ENCODE assay signal across 14 cellular contexts in genomic region chrX:7117587-7117986, GRCh38. TPM values are rescaled to one million over a fixed set of nuclear protein-coding genes. Genes with fewer than 3 reads are reported as not detected.
A peak's percentile ranks its signal among the peaks of the same experiment; 100 is the strongest.
DNase-seq lines count a peak whose midpoint lies in the region; ATAC-seq, FAIRE-seq and TF ChIP-seq lines count a peak whose summit lies in the region.
"Had no signal": no experiment of that assay in that cellular context is flagged by ENCODE, and none has a peak within 500 bp of the region (broad histone marks: within the 10 kb centered on the region; RNA-seq: fewer than 3 reads in every experiment).

No MANE protein-coding gene starts in this region.

- H3K27me3 Mint-ChIP-seq in Caco-2 (ENCODE audit: insufficient read depth, unreplicated experiment), result no peaks in the 10 kb centered on the region
- H3K27me3 Mint-ChIP-seq in activated T-cell treated with anti-CD3 and anti-CD28 coated beads, Interleukin-2, amount 50 U/mL, for 24 hours, result no peaks in the 10 kb centered on the region

- H3K27ac ChIP-seq in pancreas, result no peak overlapping the region
- H3K27ac ChIP-seq: A549, esophagus squamous epithelium had no signal

- H3K27ac Mint-ChIP-seq in Caco-2 (ENCODE audit: unreplicated experiment), result peak overlapping the region; percentile 67
- no peak overlapping the region for H3K27ac Mint-ChIP-seq in activated T-cell treated with anti-CD3 and anti-CD28 coated beads, Interleukin-2, amount 50 U/mL, for 24 hours

- no peak overlapping the region for H3K4me3 Mint-ChIP-seq in Caco-2 (ENCODE audit: unreplicated experiment)
- H3K4me3 Mint-ChIP-seq in activated T-cell treated with anti-CD3 and anti-CD28 coated beads, Interleukin-2, amount 50 U/mL, for 24 hours, result no peak overlapping the region

- WGBS in pancreas, 2 donors, result 94 to 98% methylated on average over 3 of the region's 3 CpGs

- H3K36me3 ChIP-seq in Caco-2 (ENCODE audit: control insufficient read depth, insufficient read depth, low read length) (no peaks in the 10 kb centered on the region), pancreas (no peaks in the 10 kb centered on the region)
- H3K36me3 ChIP-seq: esophagus squamous epithelium had no signal

- no peaks in the 10 kb centered on the region for H3K9me3 Mint-ChIP-seq in Caco-2 (ENCODE audit: unreplicated experiment)
- H3K9me3 Mint-ChIP-seq in activated T-cell treated with anti-CD3 and anti-CD28 coated beads, Interleukin-2, amount 50 U/mL, for 24 hours, result no peaks in the 10 kb centered on the region

- ATAC-seq in GM19351 (IDR thresholded peaks at IDR 0.05; ENCODE audit: unreplicated experiment), result peak; percentile 50
- peak; percentile 45 for ATAC-seq in HG02852 (IDR thresholded peaks at IDR 0.05; ENCODE audit: unreplicated experiment)
- no peak for ATAC-seq in pancreas
- ATAC-seq: A549 had no signal

- no peak for TF ChIP-seq CTCF in Caco-2 (IDR thresholded peaks at IDR 0.05; ENCODE audit: insufficient read depth in 1 of 2, low read depth in 1 of 2, low read length in 1 of 2, severe bottlenecking in 1 of 2, unreplicated experiment in 1 of 2)
- TF ChIP-seq CTCF in pancreas (IDR thresholded peaks at IDR 0.05), result no peak

- CTCF ChIA-PET in Caco-2 (lab: Charles Lee), result no interaction called here

- intact Hi-C loops in Caco-2 (cut with micrococcal nuclease; ENCODE audit: unreplicated experiment), result no loop called here
- intact Hi-C loops in pancreas (cut with DNase I), result no loop called here

- BruUV-seq in Caco-2 (replicated peaks; lab: Mats Ljungman, UMichigan), result no TSS peak

- H3K4me3 ChIP-seq in Caco-2 (ENCODE audit: low read depth, low read length) (no peak overlapping the region), pancreas (no peak overlapping the region)
- H3K4me3 ChIP-seq: A549, esophagus squamous epithelium had no signal

- H3K9me3 ChIP-seq in Caco-2 (no peaks in the 10 kb centered on the region), pancreas (no peaks in the 10 kb centered on the region)
- H3K9me3 ChIP-seq: A549, esophagus squamous epithelium had no signal

- H3K4me1 ChIP-seq in Caco-2 (peaks cover 27% of the 10 kb centered on the region), pancreas (peaks cover 20 to 30% (median 22%) of the 10 kb centered on the region in 3 donors)

- POLR2A ChIA-PET in Caco-2 (lab: Charles Lee), result no interaction called here

- DNase-seq in Caco-2 (no peak), NCI-H69 (lab: John Stamatoyannopoulos, UW) (peak; percentile 2), HPDE6-E6E7 (ENCODE audit: extremely low spot score) (no peak), pancreas (no peak), midbrain (lab: John Stamatoyannopoulos, UW) (no peak)
- no peak for DNase-seq in activated T-cell treated with anti-CD3 and anti-CD28 coated beads, Interleukin-2, amount 50 U/mL, for 24 hours
- DNase-seq: esophagus squamous epithelium, mesenchymal stem cell, NCI-H1105, NCI-H524 had no signal

- H3K27me3 ChIP-seq in Caco-2 (replicated peaks; ENCODE audit: control insufficient read depth, insufficient read depth, low read length) (no peaks in the 10 kb centered on the region), pancreas (no peaks in the 10 kb centered on the region)
- H3K27me3 ChIP-seq: esophagus squamous epithelium had no signal

- H3K4me1 Mint-ChIP-seq in Caco-2 (ENCODE audit: low read depth, unreplicated experiment), result peaks cover 12% of the 10 kb centered on the region
- H3K4me1 Mint-ChIP-seq in activated T-cell treated with anti-CD3 and anti-CD28 coated beads, Interleukin-2, amount 50 U/mL, for 24 hours (ENCODE audit: low read depth), result peaks cover 50% of the 10 kb centered on the region

- no peak for FAIRE-seq in pancreas (lab: Jason Lieb, UNC)
- FAIRE-seq: H54 had no signal

- peaks cover 10% of the 10 kb centered on the region for H3K36me3 Mint-ChIP-seq in Caco-2 (ENCODE audit: insufficient read depth, unreplicated experiment)
- peaks cover 61% of the 10 kb centered on the region for H3K36me3 Mint-ChIP-seq in activated T-cell treated with anti-CD3 and anti-CD28 coated beads, Interleukin-2, amount 50 U/mL, for 24 hours (ENCODE audit: low read depth)

RNA-seq across cellular contexts. Expression of gene STS, which starts 29.9 kb away (rescaled TPM):
- 49.1 and 70.0 TPM in 2 replicates for total RNA-seq in Caco-2 (2022)
- total RNA-seq in pancreas, result 1 to 10 TPM; 1.5 to 8.7 (median 3.3) TPM
- polyA plus RNA-seq in pancreas, result 1 to 10 TPM; 1.1 to 1.6 TPM

RNA-seq across cellular contexts. Expression of gene PUDP, which starts 30.4 kb away (rescaled TPM):
- total RNA-seq in Caco-2 (2022) (54.3 and 57.5 TPM in 2 replicates), pancreas (10 to 100 TPM in 2 of 6 donors, 1 to 10 TPM in 4; 4.7 to 20.2 (median 8.7) TPM)
- 1 to 10 TPM; 3.3 to 8.8 TPM for polyA plus RNA-seq in pancreas

Comparison
In these comparisons a context has a peak if more than half of its experiments do, and no peak if none do; other contexts are left out.
1. ATAC-seq: peak in GM19351 (single experiment) and HG02852 (single experiment); none in pancreas (0 of 4).